Comparison of ENCODE assay signal across 1 cellular context in the genomic region with DNA sequence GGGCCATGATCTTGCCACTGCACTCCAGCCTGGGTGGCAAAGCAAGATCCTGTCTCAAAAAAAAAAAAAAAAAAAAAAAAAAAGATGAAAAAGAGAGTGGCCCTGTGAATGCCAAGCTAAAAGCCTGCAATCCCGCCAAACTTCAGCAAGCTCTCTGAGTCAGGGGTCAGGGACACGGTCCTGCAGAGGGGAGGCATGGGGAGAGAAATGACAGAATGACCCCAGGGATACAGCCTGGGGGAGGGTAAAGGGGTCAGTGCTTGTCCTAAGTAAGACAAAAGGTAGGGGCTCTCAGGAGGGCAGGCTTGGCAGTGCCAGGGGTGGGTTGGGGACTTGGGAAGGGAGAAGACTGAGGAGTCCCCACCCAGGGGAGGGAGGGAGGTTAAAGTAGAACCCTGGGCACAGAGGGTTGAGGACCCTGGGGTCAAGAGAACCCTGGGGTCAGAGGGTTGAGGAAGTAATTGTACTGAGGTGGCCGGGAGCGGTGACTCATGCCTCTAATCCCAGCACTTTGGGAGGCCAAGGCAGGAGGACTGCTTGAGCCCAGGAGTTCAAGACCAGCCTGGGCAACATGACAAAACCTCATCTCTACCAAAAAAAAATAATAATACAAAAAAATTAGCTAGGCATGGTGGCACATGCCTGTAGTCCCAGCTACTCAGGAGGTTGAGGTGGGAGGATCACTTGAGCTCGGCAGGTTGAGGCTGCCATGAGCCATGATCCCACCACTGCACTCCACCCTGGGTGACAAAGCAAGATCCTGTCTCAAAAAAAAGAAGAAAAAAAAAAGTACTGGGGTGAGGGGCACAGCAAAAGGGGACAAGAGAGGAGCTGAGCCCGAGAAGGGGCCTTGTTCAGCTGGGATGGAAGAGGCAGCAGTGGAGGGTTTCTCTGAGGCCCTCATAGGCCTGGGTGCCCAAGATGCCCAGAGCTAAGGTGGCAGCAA.
TF ChIP-seq lines count a peak whose summit lies in the region.

No MANE protein-coding gene starts in this region.

TF ChIP-seq in HepG2, 621 proteins besides CTCF, POLR2A, EP300 and RAD21 (continued from another document and continues in another):
- TF ChIP-seq, protein P1, sequence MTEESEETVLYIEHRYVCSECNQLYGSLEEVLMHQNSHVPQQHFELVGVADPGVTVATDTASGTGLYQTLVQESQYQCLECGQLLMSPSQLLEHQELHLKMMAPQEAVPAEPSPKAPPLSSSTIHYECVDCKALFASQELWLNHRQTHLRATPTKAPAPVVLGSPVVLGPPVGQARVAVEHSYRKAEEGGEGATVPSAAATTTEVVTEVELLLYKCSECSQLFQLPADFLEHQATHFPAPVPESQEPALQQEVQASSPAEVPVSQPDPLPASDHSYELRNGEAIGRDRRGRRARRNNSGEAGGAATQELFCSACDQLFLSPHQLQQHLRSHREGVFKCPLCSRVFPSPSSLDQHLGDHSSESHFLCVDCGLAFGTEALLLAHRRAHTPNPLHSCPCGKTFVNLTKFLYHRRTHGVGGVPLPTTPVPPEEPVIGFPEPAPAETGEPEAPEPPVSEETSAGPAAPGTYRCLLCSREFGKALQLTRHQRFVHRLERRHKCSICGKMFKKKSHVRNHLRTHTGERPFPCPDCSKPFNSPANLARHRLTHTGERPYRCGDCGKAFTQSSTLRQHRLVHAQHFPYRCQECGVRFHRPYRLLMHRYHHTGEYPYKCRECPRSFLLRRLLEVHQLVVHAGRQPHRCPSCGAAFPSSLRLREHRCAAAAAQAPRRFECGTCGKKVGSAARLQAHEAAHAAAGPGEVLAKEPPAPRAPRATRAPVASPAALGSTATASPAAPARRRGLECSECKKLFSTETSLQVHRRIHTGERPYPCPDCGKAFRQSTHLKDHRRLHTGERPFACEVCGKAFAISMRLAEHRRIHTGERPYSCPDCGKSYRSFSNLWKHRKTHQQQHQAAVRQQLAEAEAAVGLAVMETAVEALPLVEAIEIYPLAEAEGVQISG (CRISPR knock-in tag; IDR thresholded peaks at IDR 0.05), result peak; percentile 2; the same call in 1 of the 2 replicates
- TF ChIP-seq, protein P2, sequence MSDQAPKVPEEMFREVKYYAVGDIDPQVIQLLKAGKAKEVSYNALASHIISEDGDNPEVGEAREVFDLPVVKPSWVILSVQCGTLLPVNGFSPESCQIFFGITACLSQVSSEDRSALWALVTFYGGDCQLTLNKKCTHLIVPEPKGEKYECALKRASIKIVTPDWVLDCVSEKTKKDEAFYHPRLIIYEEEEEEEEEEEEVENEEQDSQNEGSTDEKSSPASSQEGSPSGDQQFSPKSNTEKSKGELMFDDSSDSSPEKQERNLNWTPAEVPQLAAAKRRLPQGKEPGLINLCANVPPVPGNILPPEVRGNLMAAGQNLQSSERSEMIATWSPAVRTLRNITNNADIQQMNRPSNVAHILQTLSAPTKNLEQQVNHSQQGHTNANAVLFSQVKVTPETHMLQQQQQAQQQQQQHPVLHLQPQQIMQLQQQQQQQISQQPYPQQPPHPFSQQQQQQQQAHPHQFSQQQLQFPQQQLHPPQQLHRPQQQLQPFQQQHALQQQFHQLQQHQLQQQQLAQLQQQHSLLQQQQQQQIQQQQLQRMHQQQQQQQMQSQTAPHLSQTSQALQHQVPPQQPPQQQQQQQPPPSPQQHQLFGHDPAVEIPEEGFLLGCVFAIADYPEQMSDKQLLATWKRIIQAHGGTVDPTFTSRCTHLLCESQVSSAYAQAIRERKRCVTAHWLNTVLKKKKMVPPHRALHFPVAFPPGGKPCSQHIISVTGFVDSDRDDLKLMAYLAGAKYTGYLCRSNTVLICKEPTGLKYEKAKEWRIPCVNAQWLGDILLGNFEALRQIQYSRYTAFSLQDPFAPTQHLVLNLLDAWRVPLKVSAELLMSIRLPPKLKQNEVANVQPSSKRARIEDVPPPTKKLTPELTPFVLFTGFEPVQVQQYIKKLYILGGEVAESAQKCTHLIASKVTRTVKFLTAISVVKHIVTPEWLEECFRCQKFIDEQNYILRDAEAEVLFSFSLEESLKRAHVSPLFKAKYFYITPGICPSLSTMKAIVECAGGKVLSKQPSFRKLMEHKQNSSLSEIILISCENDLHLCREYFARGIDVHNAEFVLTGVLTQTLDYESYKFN (CRISPR knock-in tag; conservative IDR thresholded peaks at IDR 0.05), result peak; percentile 43; the same call in 1 of the 2 replicates
- TF ChIP-seq DPF2 (CRISPR knock-in tag; IDR thresholded peaks at IDR 0.05; ENCODE audit: borderline replicate concordance, low read depth) (peak; percentile 20; the same call in 1 of the 2 replicates), HNF4A (CRISPR knock-in tag; IDR thresholded peaks at IDR 0.05) (peak; percentile 40), GFI1 (CRISPR knock-in tag; IDR thresholded peaks at IDR 0.05; ENCODE audit: borderline replicate concordance) (no peak), LCORL (IDR thresholded peaks at IDR 0.05) (no peak), LCORL (CRISPR knock-in tag; IDR thresholded peaks at IDR 0.05) (0 out of 2 replicates have a peak, but pooled peaks have one; percentile 53), ZMYM4 (CRISPR knock-in tag; IDR thresholded peaks at IDR 0.05) (peak; percentile 9; the same call in 1 of the 2 replicates), ZSCAN25 (CRISPR knock-in tag; IDR thresholded peaks at IDR 0.05) (peak; percentile 43; the same call in 1 of the 2 replicates), KAT7 (CRISPR knock-in tag; IDR thresholded peaks at IDR 0.05; ENCODE audit: borderline replicate concordance) (no peak), FOXP1 (IDR thresholded peaks at IDR 0.05) (no peak), FOXP1 (CRISPR knock-in tag; IDR thresholded peaks at IDR 0.05) (no peak), KDM4B (CRISPR knock-in tag; IDR thresholded peaks at IDR 0.05) (no peak), ETV5 (CRISPR knock-in tag; IDR thresholded peaks at IDR 0.05; ENCODE audit: borderline replicate concordance) (peak; percentile 15; the same call in 1 of the 2 replicates), ZBTB42 (CRISPR knock-in tag; IDR thresholded peaks at IDR 0.05) (no peak), ZNF615 (CRISPR knock-in tag; IDR thresholded peaks at IDR 0.05; ENCODE audit: borderline replicate concordance) (0 out of 2 replicates have a peak, but pooled peaks have one; percentile 20), ZSCAN12 (CRISPR knock-in tag; IDR thresholded peaks at IDR 0.05) (no peak), ZNF781 (CRISPR knock-in tag; IDR thresholded peaks at IDR 0.05; ENCODE audit: borderline replicate concordance, not compliant biosample characterization) (no peak), GABPA (IDR thresholded peaks at IDR 0.05; ENCODE audit: low read depth, low read length) (no peak), GABPA (CRISPR knock-in tag; IDR thresholded peaks at IDR 0.05; ENCODE audit: low read depth) (0 out of 2 replicates have a peak, but pooled peaks have one; percentile 15), ESRRA (CRISPR knock-in tag; IDR thresholded peaks at IDR 0.05; ENCODE audit: low read depth) (peak; percentile 28; the same call in 1 of the 2 replicates), ZNF205 (CRISPR knock-in tag; IDR thresholded peaks at IDR 0.05) (no peak), GLI4 (CRISPR knock-in tag; IDR thresholded peaks at IDR 0.05; ENCODE audit: borderline replicate concordance) (no peak), HOXA3 (CRISPR knock-in tag; IDR thresholded peaks at IDR 0.05) (0 out of 2 replicates have a peak, but pooled peaks have one; percentile 2), NFE2L1 (CRISPR knock-in tag; IDR thresholded peaks at IDR 0.05; ENCODE audit: borderline replicate concordance) (no peak), HIVEP1 (CRISPR knock-in tag; IDR thresholded peaks at IDR 0.05) (no peak), FOXA3 (CRISPR knock-in tag; IDR thresholded peaks at IDR 0.05) (0 out of 2 replicates have a peak, but pooled peaks have one; percentile 13), RXRB (CRISPR knock-in tag; IDR thresholded peaks at IDR 0.05; ENCODE audit: borderline replicate concordance) (0 out of 2 replicates have a peak, but pooled peaks have one; percentile 49), SMAD9 (CRISPR knock-in tag; IDR thresholded peaks at IDR 0.05) (no peak), ZSCAN21 (CRISPR knock-in tag; IDR thresholded peaks at IDR 0.05; ENCODE audit: borderline replicate concordance) (0 out of 2 replicates have a peak, but pooled peaks have one; percentile 41), HNRNPH1 (optimal IDR thresholded peaks at IDR 0.05; ENCODE audit: low read depth, low read length) (no peak), SAP130 (CRISPR knock-in tag; IDR thresholded peaks at IDR 0.05; ENCODE audit: low read depth) (peak; percentile 55), NR2F1 (CRISPR knock-in tag; IDR thresholded peaks at IDR 0.05) (peak; percentile 76 to 90; a peak in 3 of 4 replicates), ZNF329 (CRISPR knock-in tag; IDR thresholded peaks at IDR 0.05; ENCODE audit: low read depth) (no peak)
- TF ChIP-seq, protein P3, sequence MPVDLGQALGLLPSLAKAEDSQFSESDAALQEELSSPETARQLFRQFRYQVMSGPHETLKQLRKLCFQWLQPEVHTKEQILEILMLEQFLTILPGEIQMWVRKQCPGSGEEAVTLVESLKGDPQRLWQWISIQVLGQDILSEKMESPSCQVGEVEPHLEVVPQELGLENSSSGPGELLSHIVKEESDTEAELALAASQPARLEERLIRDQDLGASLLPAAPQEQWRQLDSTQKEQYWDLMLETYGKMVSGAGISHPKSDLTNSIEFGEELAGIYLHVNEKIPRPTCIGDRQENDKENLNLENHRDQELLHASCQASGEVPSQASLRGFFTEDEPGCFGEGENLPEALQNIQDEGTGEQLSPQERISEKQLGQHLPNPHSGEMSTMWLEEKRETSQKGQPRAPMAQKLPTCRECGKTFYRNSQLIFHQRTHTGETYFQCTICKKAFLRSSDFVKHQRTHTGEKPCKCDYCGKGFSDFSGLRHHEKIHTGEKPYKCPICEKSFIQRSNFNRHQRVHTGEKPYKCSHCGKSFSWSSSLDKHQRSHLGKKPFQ (CRISPR knock-in tag; IDR thresholded peaks at IDR 0.05; ENCODE audit: insufficient replicate concordance), result no peak
- TF ChIP-seq, protein P4, sequence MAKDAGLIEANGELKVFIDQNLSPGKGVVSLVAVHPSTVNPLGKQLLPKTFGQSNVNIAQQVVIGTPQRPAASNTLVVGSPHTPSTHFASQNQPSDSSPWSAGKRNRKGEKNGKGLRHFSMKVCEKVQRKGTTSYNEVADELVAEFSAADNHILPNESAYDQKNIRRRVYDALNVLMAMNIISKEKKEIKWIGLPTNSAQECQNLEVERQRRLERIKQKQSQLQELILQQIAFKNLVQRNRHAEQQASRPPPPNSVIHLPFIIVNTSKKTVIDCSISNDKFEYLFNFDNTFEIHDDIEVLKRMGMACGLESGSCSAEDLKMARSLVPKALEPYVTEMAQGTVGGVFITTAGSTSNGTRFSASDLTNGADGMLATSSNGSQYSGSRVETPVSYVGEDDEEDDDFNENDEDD (CRISPR knock-in tag; IDR thresholded peaks at IDR 0.05; ENCODE audit: borderline replicate concordance), result peak; percentile 40; the same call in 1 of the 2 replicates
- TF ChIP-seq, protein P5, sequence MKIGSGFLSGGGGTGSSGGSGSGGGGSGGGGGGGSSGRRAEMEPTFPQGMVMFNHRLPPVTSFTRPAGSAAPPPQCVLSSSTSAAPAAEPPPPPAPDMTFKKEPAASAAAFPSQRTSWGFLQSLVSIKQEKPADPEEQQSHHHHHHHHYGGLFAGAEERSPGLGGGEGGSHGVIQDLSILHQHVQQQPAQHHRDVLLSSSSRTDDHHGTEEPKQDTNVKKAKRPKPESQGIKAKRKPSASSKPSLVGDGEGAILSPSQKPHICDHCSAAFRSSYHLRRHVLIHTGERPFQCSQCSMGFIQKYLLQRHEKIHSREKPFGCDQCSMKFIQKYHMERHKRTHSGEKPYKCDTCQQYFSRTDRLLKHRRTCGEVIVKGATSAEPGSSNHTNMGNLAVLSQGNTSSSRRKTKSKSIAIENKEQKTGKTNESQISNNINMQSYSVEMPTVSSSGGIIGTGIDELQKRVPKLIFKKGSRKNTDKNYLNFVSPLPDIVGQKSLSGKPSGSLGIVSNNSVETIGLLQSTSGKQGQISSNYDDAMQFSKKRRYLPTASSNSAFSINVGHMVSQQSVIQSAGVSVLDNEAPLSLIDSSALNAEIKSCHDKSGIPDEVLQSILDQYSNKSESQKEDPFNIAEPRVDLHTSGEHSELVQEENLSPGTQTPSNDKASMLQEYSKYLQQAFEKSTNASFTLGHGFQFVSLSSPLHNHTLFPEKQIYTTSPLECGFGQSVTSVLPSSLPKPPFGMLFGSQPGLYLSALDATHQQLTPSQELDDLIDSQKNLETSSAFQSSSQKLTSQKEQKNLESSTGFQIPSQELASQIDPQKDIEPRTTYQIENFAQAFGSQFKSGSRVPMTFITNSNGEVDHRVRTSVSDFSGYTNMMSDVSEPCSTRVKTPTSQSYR (CRISPR knock-in tag; IDR thresholded peaks at IDR 0.05; ENCODE audit: borderline replicate concordance), result peak; percentile 49; the same call in 1 of the 2 replicates
- TF ChIP-seq, protein P6, sequence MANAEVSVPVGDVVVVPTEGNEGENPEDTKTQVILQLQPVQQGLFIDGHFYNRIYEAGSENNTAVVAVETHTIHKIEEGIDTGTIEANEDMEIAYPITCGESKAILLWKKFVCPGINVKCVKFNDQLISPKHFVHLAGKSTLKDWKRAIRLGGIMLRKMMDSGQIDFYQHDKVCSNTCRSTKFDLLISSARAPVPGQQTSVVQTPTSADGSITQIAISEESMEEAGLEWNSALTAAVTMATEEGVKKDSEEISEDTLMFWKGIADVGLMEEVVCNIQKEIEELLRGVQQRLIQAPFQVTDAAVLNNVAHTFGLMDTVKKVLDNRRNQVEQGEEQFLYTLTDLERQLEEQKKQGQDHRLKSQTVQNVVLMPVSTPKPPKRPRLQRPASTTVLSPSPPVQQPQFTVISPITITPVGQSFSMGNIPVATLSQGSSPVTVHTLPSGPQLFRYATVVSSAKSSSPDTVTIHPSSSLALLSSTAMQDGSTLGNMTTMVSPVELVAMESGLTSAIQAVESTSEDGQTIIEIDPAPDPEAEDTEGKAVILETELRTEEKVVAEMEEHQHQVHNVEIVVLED (CRISPR knock-in tag; IDR thresholded peaks at IDR 0.05; ENCODE audit: borderline replicate concordance), result no peak
- TF ChIP-seq, protein P7, sequence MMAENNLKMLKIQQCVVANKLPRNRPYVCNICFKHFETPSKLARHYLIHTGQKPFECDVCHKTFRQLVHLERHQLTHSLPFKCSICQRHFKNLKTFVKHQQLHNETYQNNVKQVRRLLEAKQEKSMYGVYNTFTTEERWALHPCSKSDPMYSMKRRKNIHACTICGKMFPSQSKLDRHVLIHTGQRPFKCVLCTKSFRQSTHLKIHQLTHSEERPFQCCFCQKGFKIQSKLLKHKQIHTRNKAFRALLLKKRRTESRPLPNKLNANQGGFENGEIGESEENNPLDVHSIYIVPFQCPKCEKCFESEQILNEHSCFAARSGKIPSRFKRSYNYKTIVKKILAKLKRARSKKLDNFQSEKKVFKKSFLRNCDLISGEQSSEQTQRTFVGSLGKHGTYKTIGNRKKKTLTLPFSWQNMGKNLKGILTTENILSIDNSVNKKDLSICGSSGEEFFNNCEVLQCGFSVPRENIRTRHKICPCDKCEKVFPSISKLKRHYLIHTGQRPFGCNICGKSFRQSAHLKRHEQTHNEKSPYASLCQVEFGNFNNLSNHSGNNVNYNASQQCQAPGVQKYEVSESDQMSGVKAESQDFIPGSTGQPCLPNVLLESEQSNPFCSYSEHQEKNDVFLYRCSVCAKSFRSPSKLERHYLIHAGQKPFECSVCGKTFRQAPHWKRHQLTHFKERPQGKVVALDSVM (CRISPR knock-in tag; IDR thresholded peaks at IDR 0.05), result peak; percentile 97
- TF ChIP-seq, protein P8, sequence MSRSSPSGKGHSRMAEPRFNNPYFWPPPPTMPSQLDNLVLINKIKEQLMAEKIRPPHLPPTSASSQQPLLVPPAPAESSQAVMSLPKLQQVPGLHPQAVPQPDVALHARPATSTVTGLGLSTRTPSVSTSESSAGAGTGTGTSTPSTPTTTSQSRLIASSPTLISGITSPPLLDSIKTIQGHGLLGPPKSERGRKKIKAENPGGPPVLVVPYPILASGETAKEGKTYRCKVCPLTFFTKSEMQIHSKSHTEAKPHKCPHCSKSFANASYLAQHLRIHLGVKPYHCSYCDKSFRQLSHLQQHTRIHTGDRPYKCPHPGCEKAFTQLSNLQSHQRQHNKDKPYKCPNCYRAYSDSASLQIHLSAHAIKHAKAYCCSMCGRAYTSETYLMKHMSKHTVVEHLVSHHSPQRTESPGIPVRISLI (CRISPR knock-in tag; IDR thresholded peaks at IDR 0.05; ENCODE audit: borderline replicate concordance), result peak; percentile 65; the same call in 1 of the 2 replicates
